13 cellular contexts compared by ENCODE assay signal in the genomic region with DNA sequence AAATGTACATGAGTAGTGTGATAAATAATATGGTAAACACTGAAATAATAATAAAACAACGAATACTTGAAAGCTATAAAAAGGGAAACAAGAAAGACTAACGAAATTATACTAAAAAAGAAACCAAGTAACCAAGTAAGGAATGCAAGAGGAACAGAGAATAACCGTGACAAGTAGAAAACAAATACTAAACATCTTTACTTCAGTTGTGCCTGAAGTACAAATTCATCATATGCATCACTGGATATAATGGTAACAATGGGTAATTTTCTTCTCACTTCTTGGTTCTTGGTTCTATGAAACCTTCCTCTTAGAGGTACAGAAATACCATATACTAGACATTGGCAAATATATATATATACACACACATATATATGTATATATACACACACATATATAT.
DNase-seq lines count a peak whose midpoint lies in the region; ATAC-seq and TF ChIP-seq lines count a peak whose summit lies in the region.
"Had no signal": no experiment of that assay in that cellular context is flagged by ENCODE, and none has a peak within 500 bp of the region (broad histone marks: within the 10 kb centered on the region; RNA-seq: fewer than 3 reads in every experiment).

No MANE protein-coding gene starts in this region.

- H3K4me3 Mint-ChIP-seq in activated CD4-positive, alpha-beta T cell treated with anti-CD3 and anti-CD28 coated beads for 36 hours: no peak overlapping the region
- H3K4me3 Mint-ChIP-seq: stimulated activated naive CD8-positive, alpha-beta T cell treated with anti-CD3 and anti-CD28 coated beads, Interleukin-15, amount 100 ng/mL, for 72 hours had no signal

- no peaks in the 10 kb centered on the region for H3K36me3 Mint-ChIP-seq in activated CD4-positive, alpha-beta T cell treated with anti-CD3 and anti-CD28 coated beads for 36 hours (ENCODE audit: low read depth)

- H3K9me2 ChIP-seq in hepatocyte (replicated peaks; ENCODE audit: insufficient read depth): no peaks in the 10 kb centered on the region

- intact Hi-C loops in activated CD4-positive, alpha-beta T cell treated with anti-CD3 and anti-CD28 coated beads for 36 hours (cut with DNase I, micrococcal nuclease): no loop called here
- intact Hi-C loops in upper lobe of right lung (cut with DNase I): no loop called here

- H3K4me3 ChIP-seq in GM12864 (ENCODE audit: low read depth, low read length) (no peak overlapping the region), upper lobe of right lung (no peak overlapping the region), hepatocyte (no peak overlapping the region)
- H3K4me3 ChIP-seq: ascending aorta, PC-9 had no signal

- no peak overlapping the region for H3K4me2 ChIP-seq in hepatocyte
- H3K4me2 ChIP-seq: PC-9 had no signal

- POLR2A ChIA-PET in activated CD4-positive, alpha-beta T cell treated with anti-CD3 and anti-CD28 coated beads for 36 hours (lab: Charles Lee): no interaction called here

- H3K27me3 ChIP-seq in upper lobe of right lung (no peaks in the 10 kb centered on the region), hepatocyte (no peaks in the 10 kb centered on the region)
- H3K27me3 ChIP-seq: ascending aorta had no signal

- 81% methylated on average over 3 of the region's 3 CpGs for WGBS in hepatocyte (ENCODE audit: low lambda C conversion rate, missing lambda C conversion rate)

- H3K9me3 ChIP-seq in upper lobe of right lung (no peaks in the 10 kb centered on the region), hepatocyte (ENCODE audit: low read depth) (no peaks in the 10 kb centered on the region)
- H3K9me3 ChIP-seq: ascending aorta had no signal

- H3K27ac Mint-ChIP-seq in activated CD4-positive, alpha-beta T cell treated with anti-CD3 and anti-CD28 coated beads for 36 hours: no peak overlapping the region

- DNase-seq in GM12864 (ENCODE audit: low read depth): peak; percentile 4
- no peak for DNase-seq in activated CD4-positive, alpha-beta T cell treated with anti-CD3 and anti-CD28 coated beads for 36 hours
- DNase-seq in activated CD8-positive, alpha-beta memory T cell treated with anti-CD3 and anti-CD28 coated beads, Interleukin-2, amount 50 U/mL, for 4 hours: no peak
- DNase-seq in upper lobe of right lung: no peak
- no peak for DNase-seq in hepatocyte (ENCODE audit: low spot score)
- DNase-seq: DMS53; NCI-H1694; PC-9; stimulated activated naive CD8-positive, alpha-beta T cell treated with anti-CD3 and anti-CD28 coated beads, Interleukin-15, amount 100 ng/mL, for 72 hours had no signal

- no peaks in the 10 kb centered on the region for H3K79me2 ChIP-seq in hepatocyte

- H3K4me1 ChIP-seq in upper lobe of right lung (no peaks in the 10 kb centered on the region), hepatocyte (ENCODE audit: insufficient read depth) (no peaks in the 10 kb centered on the region)
- H3K4me1 ChIP-seq: ascending aorta had no signal

- H3K9me3 Mint-ChIP-seq in activated CD4-positive, alpha-beta T cell treated with anti-CD3 and anti-CD28 coated beads for 36 hours (ENCODE audit: low read depth): peaks cover 1% of the 10 kb centered on the region

- H3K27ac ChIP-seq in upper lobe of right lung: no peak overlapping the region
- no peak overlapping the region for H3K27ac ChIP-seq in hepatocyte
- H3K27ac ChIP-seq: ascending aorta, PC-9 had no signal

- no peaks in the 10 kb centered on the region for H3K36me3 ChIP-seq in upper lobe of right lung
- no peaks in the 10 kb centered on the region for H3K36me3 ChIP-seq in hepatocyte (replicated peaks; ENCODE audit: insufficient read depth, low read depth)
- H3K36me3 ChIP-seq: ascending aorta had no signal

- H3K4me1 Mint-ChIP-seq in activated CD4-positive, alpha-beta T cell treated with anti-CD3 and anti-CD28 coated beads for 36 hours: peaks cover 8% of the 10 kb centered on the region

- H2AFZ ChIP-seq in hepatocyte: no peak overlapping the region
- H2AFZ ChIP-seq: PC-9 had no signal

- ATAC-seq in GM19397 (IDR thresholded peaks at IDR 0.05; ENCODE audit: unreplicated experiment) (peak; percentile 67), HG02759 (IDR thresholded peaks at IDR 0.05; ENCODE audit: unreplicated experiment) (peak; percentile 70), HG03439 (IDR thresholded peaks at IDR 0.05; ENCODE audit: unreplicated experiment) (peak; percentile 90), upper lobe of right lung (no peak)
- ATAC-seq in activated CD4-positive, alpha-beta T cell treated with anti-CD3 and anti-CD28 coated beads for 36 hours: no peak
- ATAC-seq: stimulated activated naive CD8-positive, alpha-beta T cell treated with anti-CD3 and anti-CD28 coated beads, Interleukin-15, amount 100 ng/mL, for 72 hours had no signal

- no peak for TF ChIP-seq CTCF in GM12864 (IDR thresholded peaks at IDR 0.05; ENCODE audit: low read depth, low read length, missing control alignments)
- TF ChIP-seq CTCF in upper lobe of right lung (IDR thresholded peaks at IDR 0.05): no peak
- TF ChIP-seq CTCF in hepatocyte (IDR thresholded peaks at IDR 0.05; ENCODE audit: poor library complexity): no peak

- no peaks in the 10 kb centered on the region for H3K27me3 Mint-ChIP-seq in activated CD4-positive, alpha-beta T cell treated with anti-CD3 and anti-CD28 coated beads for 36 hours
- H3K27me3 Mint-ChIP-seq: stimulated activated naive CD8-positive, alpha-beta T cell treated with anti-CD3 and anti-CD28 coated beads, Interleukin-15, amount 100 ng/mL, for 72 hours had no signal

- CTCF ChIA-PET in activated CD4-positive, alpha-beta T cell treated with anti-CD3 and anti-CD28 coated beads for 36 hours (lab: Charles Lee): interaction anchor here (1.0 kb wide), 1 partner anchor 752 kb away, joined by 3 read pairs; no protein-coding TSS in a partner anchor

- no peaks in the 10 kb centered on the region for H4K20me1 ChIP-seq in hepatocyte (ENCODE audit: insufficient read depth, poor library complexity, severe bottlenecking)

Comparison
In these comparisons a context has a peak if more than half of its experiments do, and no peak if none do; other contexts are left out.
1. ATAC-seq: peak in GM19397 (single experiment), HG02759 (single experiment) and HG03439 (single experiment); none in activated CD4-positive, alpha-beta T cell treated with anti-CD3 and anti-CD28 coated beads for 36 hours (single experiment) and upper lobe of right lung (single experiment).